Comparison of ENCODE assay signal across 17 cellular contexts in genomic region chr2:83742117-83742782, GRCh38.
A peak's percentile ranks its signal among the peaks of the same experiment; 100 is the strongest.
DNase-seq lines count a peak whose midpoint lies in the region; ATAC-seq, FAIRE-seq and TF ChIP-seq lines count a peak whose summit lies in the region.
"Had no signal": no experiment of that assay in that cellular context is flagged by ENCODE, and none has a peak within 500 bp of the region (broad histone marks: within the 10 kb centered on the region; RNA-seq: fewer than 3 reads in every experiment).

No MANE protein-coding gene starts in this region.

- no peaks in the 10 kb centered on the region for H3K27me3 ChIP-seq in SK-N-SH (ENCODE audit: insufficient read depth)
- H3K27me3 ChIP-seq in K562 (ENCODE audit: control insufficient read depth in 2 of 2, insufficient read depth in 2 of 2, low read length in 2 of 2): no peaks in the 10 kb centered on the region

- FAIRE-seq in K562 (lab: Jason Lieb, UNC) (no peak), urothelium cell line (lab: Jason Lieb, UNC) (no peak)
- FAIRE-seq: D721Med had no signal

- in situ Hi-C loops in K562 (cut with MboI): no loop called here

- TF ChIP-seq RAD21 in SK-N-SH (IDR thresholded peaks at IDR 0.05; ENCODE audit: low read length): no peak
- TF ChIP-seq RAD21 in K562 (CRISPR knock-in tag; conservative IDR thresholded peaks at IDR 0.05 in 1 of 2, IDR thresholded peaks at IDR 0.05 in 1 of 2): no peak

- TF ChIP-seq CTCF in SK-N-SH (IDR thresholded peaks at IDR 0.05): no peak
- TF ChIP-seq CTCF in K562 (IDR thresholded peaks at IDR 0.05 in 2 of 3, conservative IDR thresholded peaks at IDR 0.05 in 1 of 3; ENCODE audit: insufficient read depth in 2 of 3, low read depth in 1 of 3, low read length in 3 of 3): no peak

- TF ChIP-seq EP300 in SK-N-SH (IDR thresholded peaks at IDR 0.05; ENCODE audit: borderline replicate concordance in 1 of 2, low read depth in 1 of 2, low read length in 1 of 2) (no peak), K562 (IDR thresholded peaks at IDR 0.05; ENCODE audit: low read length) (no peak)

- no peak overlapping the region for H3K27ac ChIP-seq in SK-N-SH (ENCODE audit: low read depth in 2 of 2, low read length in 1 of 2)
- no peak overlapping the region for H3K27ac ChIP-seq in K562 (ENCODE audit: extremely low read depth, low read depth, low read length)
- H3K27ac ChIP-seq: HL-60 had no signal

- peak; percentile 1 for DNase-seq in SK-N-SH
- DNase-seq in K562 (ENCODE audit: extremely low read depth in 1 of 4, low spot score in 3 of 4): no peak
- DNase-seq in Right ventricle myocardium superior: peak; percentile 77
- DNase-seq in urothelium cell line (ENCODE audit: low spot score): peak; percentile 12
- no peak for DNase-seq in GF-D8 (lab: John Stamatoyannopoulos, UW)
- DNase-seq in midbrain (lab: John Stamatoyannopoulos, UW): no peak
- no peak for DNase-seq in stimulated activated CD4-positive, alpha-beta T cell treated with anti-CD3 and anti-CD28 coated beads, Interleukin-15, amount 100 ng/mL, for 24 hours
- DNase-seq: activated CD8-positive, alpha-beta memory T cell treated with anti-CD3 and anti-CD28 coated beads, Interleukin-2, amount 10 ng/mL, durations not matched to agents 7 days and 5 days; activated naive CD4-positive, alpha-beta T cell treated with anti-CD3 and anti-CD28 coated beads, Interleukin-2, amount 10 ng/mL, durations not matched to agents 7 days and 5 days; mesendoderm; NCI-H510A treated with DMSO at 0.1 percent for 48 hours; T-cell had no signal

- intact Hi-C loops in K562 (cut with micrococcal nuclease) (no loop called here), Right ventricle myocardium superior (cut with DNase I) (no loop called here)

- H3K79me2 ChIP-seq in SK-N-SH (ENCODE audit: insufficient read depth) (no peaks in the 10 kb centered on the region), K562 (ENCODE audit: control insufficient read depth, insufficient read depth, low read length) (no peaks in the 10 kb centered on the region)

- H3K9me1 ChIP-seq in K562 (ENCODE audit: control insufficient read depth, insufficient read depth, low read length): no peaks in the 10 kb centered on the region

- H3K9me2 ChIP-seq in SK-N-SH: no peaks in the 10 kb centered on the region

- CTCF ChIA-PET in SK-N-SH (lab: Yijun Ruan, JAX) (no interaction called here), K562 (lab: Yijun Ruan, JAX; ENCODE audit: low intra/inter-chr PET ratio) (no interaction called here)

- 5% methylated on average over 2 of the region's 2 CpGs for WGBS in SK-N-SH (ENCODE audit: low lambda C conversion rate)
- 18% methylated on average over 2 of the region's 2 CpGs for WGBS in K562 (ENCODE audit: insufficient coverage, low coverage, missing lambda C conversion rate)

- no peaks in the 10 kb centered on the region for H3F3A ChIP-seq in SK-N-SH (replicated peaks; ENCODE audit: insufficient read depth)

- H3K4me1 ChIP-seq in SK-N-SH (ENCODE audit: control insufficient read depth in 1 of 2, insufficient read depth in 2 of 2, low read depth in 1 of 2, low read length in 1 of 2) (no peaks in the 10 kb centered on the region), K562 (replicated peaks in 1 of 2; ENCODE audit: control insufficient read depth in 2 of 2, insufficient read depth in 2 of 2, low read length in 2 of 2) (no peaks in the 10 kb centered on the region)

- ATAC-seq in SK-N-SH treated with all-trans-retinoic acid at 6 μM for 48 hours (no peak), K562 (no peak), Right ventricle myocardium superior (ENCODE audit: poor library complexity) (peak; percentile 95)
- ATAC-seq: activated CD8-positive, alpha-beta memory T cell treated with anti-CD3 and anti-CD28 coated beads, Interleukin-2, amount 10 ng/mL, durations not matched to agents 7 days and 5 days; Panc1; T-cell; WTC11 had no signal

- H4K20me1 ChIP-seq in SK-N-SH (ENCODE audit: insufficient read depth) (no peaks in the 10 kb centered on the region), K562 (replicated peaks; ENCODE audit: control insufficient read depth, insufficient read depth, low read length) (no peaks in the 10 kb centered on the region)

- H3K4me2 ChIP-seq in SK-N-SH (no peak overlapping the region), K562 (ENCODE audit: insufficient read depth, low read length) (no peak overlapping the region)

- H3K36me3 ChIP-seq in SK-N-SH (replicated peaks in 1 of 2; ENCODE audit: control insufficient read depth in 1 of 2, insufficient read depth in 2 of 2, low read length in 1 of 2) (no peaks in the 10 kb centered on the region), K562 (ENCODE audit: control insufficient read depth, insufficient read depth, low read length) (no peaks in the 10 kb centered on the region)

- no peaks in the 10 kb centered on the region for H3K9me3 ChIP-seq in SK-N-SH
- H3K9me3 ChIP-seq in K562 (replicated peaks; ENCODE audit: control insufficient read depth, insufficient read depth, low read depth, low read length): no peaks in the 10 kb centered on the region

- H3K9ac ChIP-seq in SK-N-SH: no peak overlapping the region
- H3K9ac ChIP-seq in K562 (ENCODE audit: insufficient read depth in 1 of 2, low read depth in 2 of 2, low read length in 2 of 2): no peak overlapping the region

- H2AFZ ChIP-seq in SK-N-SH (ENCODE audit: low read depth): no peak overlapping the region
- H2AFZ ChIP-seq in K562 (ENCODE audit: low read depth, low read length): no peak overlapping the region

- POLR2A ChIA-PET in SK-N-SH (lab: Yijun Ruan, JAX): no interaction called here
- POLR2A ChIA-PET in K562 (lab: Yijun Ruan, JAX): no interaction called here

- no peak overlapping the region for H3K4me3 ChIP-seq in SK-N-SH (ENCODE audit: low read depth in 2 of 2, low read length in 1 of 2)
- no peak overlapping the region for H3K4me3 ChIP-seq in K562

- BruUV-seq in K562 (replicated peaks; lab: Mats Ljungman, UMichigan): no TSS peak

- no peak for TF ChIP-seq POLR2A in K562 (conservative IDR thresholded peaks at IDR 0.05)

TF ChIP-seq in SK-N-SH, 30 proteins besides CTCF, POLR2A, EP300 and RAD21:
- TF ChIP-seq CHD2 (IDR thresholded peaks at IDR 0.05; ENCODE audit: low read length, partially characterized antibody): no peak
TF ChIP-seq in SK-N-SH: peak in this region for 0.

TF ChIP-seq in SK-N-SH treated with all-trans-retinoic acid at 6 μM for 48 hours, 23 proteins besides CTCF, POLR2A, EP300 and RAD21 (continues in another document):
- TF ChIP-seq GLIS3 (CRISPR knock-in tag; IDR thresholded peaks at IDR 0.05): no peak
- no peak for TF ChIP-seq SNAI2 (CRISPR knock-in tag; IDR thresholded peaks at IDR 0.05)
- TF ChIP-seq OSR1 (CRISPR knock-in tag; IDR thresholded peaks at IDR 0.05): no peak
- no peak for TF ChIP-seq CSDC2 (CRISPR knock-in tag; IDR thresholded peaks at IDR 0.05)
- no peak for TF ChIP-seq ISL1 (CRISPR knock-in tag; IDR thresholded peaks at IDR 0.05)
- TF ChIP-seq CREB5 (CRISPR knock-in tag; IDR thresholded peaks at IDR 0.05; ENCODE audit: low read depth): no peak

TF ChIP-seq in K562, 482 proteins besides CTCF, POLR2A, EP300 and RAD21:
- no peak for TF ChIP-seq CHCHD3 (CRISPR knock-in tag; IDR thresholded peaks at IDR 0.05)
- no peak for TF ChIP-seq DEAF1 (CRISPR knock-in tag; IDR thresholded peaks at IDR 0.05)
- TF ChIP-seq ZNF282 (CRISPR knock-in tag; IDR thresholded peaks at IDR 0.05): no peak
- TF ChIP-seq ZZZ3 (IDR thresholded peaks at IDR 0.05): no peak
- TF ChIP-seq POLR2G (IDR thresholded peaks at IDR 0.05; ENCODE audit: low read depth, low read length): no peak
- no peak for TF ChIP-seq DDX20 (tag; IDR thresholded peaks at IDR 0.05; ENCODE audit: low read depth)
- peak; percentile 22; the same call in 1 of the 2 replicates for TF ChIP-seq NFIC (IDR thresholded peaks at IDR 0.05)
- TF ChIP-seq USF1 (CRISPR knock-in tag; IDR thresholded peaks at IDR 0.05): no peak
- no peak for TF ChIP-seq CLOCK (CRISPR knock-in tag; IDR thresholded peaks at IDR 0.05; ENCODE audit: borderline replicate concordance)

Comparison
In these comparisons a context has a peak if more than half of its experiments do, and no peak if none do; other contexts are left out.
1. DNase-seq: peak in SK-N-SH (single experiment), Right ventricle myocardium superior (single experiment) and urothelium cell line (single experiment); none in K562 (0 of 4), GF-D8 (single experiment), midbrain (single experiment) and stimulated activated CD4-positive, alpha-beta T cell treated with anti-CD3 and anti-CD28 coated beads, Interleukin-15, amount 100 ng/mL, for 24 hours (single experiment).
2. Of the 27 proteins assayed by ChIP-seq in both K562 and SK-N-SH: peak only in K562: NFIC; only in SK-N-SH: none; in both: none; in neither: 26.